ENCODE assay signal across 15 cellular contexts in genomic region chr14:22296722-22297121, GRCh38.
DNase-seq lines count a peak whose midpoint lies in the region; ATAC-seq, FAIRE-seq and TF ChIP-seq lines count a peak whose summit lies in the region.
"Had no signal": no experiment of that assay in that cellular context is flagged by ENCODE, and none has a peak within 500 bp of the region (broad histone marks: within the 10 kb centered on the region; RNA-seq: fewer than 3 reads in every experiment).

No MANE protein-coding gene starts in this region.

- 29 to 33% methylated on average over 3 of the region's 3 CpGs for WGBS in gastroesophageal sphincter (ENCODE audit: low coverage in 1 of 2), 2 donors

- FAIRE-seq in RCC 7860 (lab: Jason Lieb, UNC), result peak; percentile 91

- TF ChIP-seq CTCF in dorsolateral prefrontal cortex (IDR thresholded peaks at IDR 0.05 in 54 of 56, conservative IDR thresholded peaks at IDR 0.05 in 2 of 56; ENCODE audit: low read depth in 1 of 56, partially characterized antibody in 56 of 56) (no peak), gastroesophageal sphincter (IDR thresholded peaks at IDR 0.05) (no peak)

- no peak overlapping the region for H3K27ac Mint-ChIP-seq in activated naive CD8-positive, alpha-beta T cell treated with anti-CD3 and anti-CD28 coated beads for 36 hours
- H3K27ac Mint-ChIP-seq: activated CD4-positive, alpha-beta memory T cell treated with anti-CD3 and anti-CD28 coated beads for 36 hours; CD4-positive, alpha-beta memory T cell had no signal

- no peak overlapping the region for H3K27ac ChIP-seq in dorsolateral prefrontal cortex
- H3K27ac ChIP-seq in gastroesophageal sphincter, result no peak overlapping the region
- H3K27ac ChIP-seq: HL-60, sigmoid colon had no signal

- H3K9me3 Mint-ChIP-seq in activated naive CD8-positive, alpha-beta T cell treated with anti-CD3 and anti-CD28 coated beads for 36 hours, result no peaks in the 10 kb centered on the region
- H3K9me3 Mint-ChIP-seq: activated CD4-positive, alpha-beta memory T cell treated with anti-CD3 and anti-CD28 coated beads for 36 hours; CD4-positive, alpha-beta memory T cell had no signal

- TF ChIP-seq POLR2A in gastroesophageal sphincter (IDR thresholded peaks at IDR 0.05), result no peak

- no peaks in the 10 kb centered on the region for H3K9me3 ChIP-seq in gastroesophageal sphincter
- H3K9me3 ChIP-seq: sigmoid colon had no signal

- DNase-seq in GM03348 (ENCODE audit: low spot score), result peak; percentile 11
- DNase-seq in RCC 7860 (ENCODE audit: low spot score), result peak; percentile 69
- DNase-seq in fibroblast of gingiva (ENCODE audit: low read depth), result peak; percentile 2
- DNase-seq in renal cortical epithelial cell (ENCODE audit: low read depth), result peak; percentile 82
- DNase-seq in activated naive CD8-positive, alpha-beta T cell treated with anti-CD3 and anti-CD28 coated beads for 36 hours, result no peak
- no peak for DNase-seq in dorsolateral prefrontal cortex
- DNase-seq: activated CD4-positive, alpha-beta memory T cell treated with anti-CD3 and anti-CD28 coated beads for 36 hours; CD4-positive, alpha-beta memory T cell; MV-4-11; OCI-M1; sigmoid colon; T-helper 2 cell had no signal

- H3K4me1 ChIP-seq in gastroesophageal sphincter, result no peaks in the 10 kb centered on the region

- ATAC-seq in GM19452 (IDR thresholded peaks at IDR 0.05; ENCODE audit: unreplicated experiment) (no peak), gastroesophageal sphincter (no peak)

- intact Hi-C loops in dorsolateral prefrontal cortex (cut with DNase I), result no loop called here

- H3K36me3 ChIP-seq in gastroesophageal sphincter, result no peaks in the 10 kb centered on the region
- H3K36me3 ChIP-seq: sigmoid colon had no signal

- H3K27me3 Mint-ChIP-seq in activated naive CD8-positive, alpha-beta T cell treated with anti-CD3 and anti-CD28 coated beads for 36 hours, result no peaks in the 10 kb centered on the region
- H3K27me3 Mint-ChIP-seq: activated CD4-positive, alpha-beta memory T cell treated with anti-CD3 and anti-CD28 coated beads for 36 hours; CD4-positive, alpha-beta memory T cell had no signal

- no peaks in the 10 kb centered on the region for H3K4me1 Mint-ChIP-seq in activated naive CD8-positive, alpha-beta T cell treated with anti-CD3 and anti-CD28 coated beads for 36 hours
- H3K4me1 Mint-ChIP-seq: CD4-positive, alpha-beta memory T cell had no signal

- H3K27me3 ChIP-seq in dorsolateral prefrontal cortex, result peaks cover 0 to 10% (median 0%) of the 10 kb centered on the region in 45 donors
- peaks cover 6% of the 10 kb centered on the region for H3K27me3 ChIP-seq in gastroesophageal sphincter
- H3K27me3 ChIP-seq: sigmoid colon had no signal

- H3K36me3 Mint-ChIP-seq in activated naive CD8-positive, alpha-beta T cell treated with anti-CD3 and anti-CD28 coated beads for 36 hours, result no peaks in the 10 kb centered on the region
- H3K36me3 Mint-ChIP-seq: activated CD4-positive, alpha-beta memory T cell treated with anti-CD3 and anti-CD28 coated beads for 36 hours; CD4-positive, alpha-beta memory T cell had no signal

- no peak overlapping the region for H3K4me3 Mint-ChIP-seq in activated naive CD8-positive, alpha-beta T cell treated with anti-CD3 and anti-CD28 coated beads for 36 hours
- H3K4me3 Mint-ChIP-seq: activated CD4-positive, alpha-beta memory T cell treated with anti-CD3 and anti-CD28 coated beads for 36 hours; CD4-positive, alpha-beta memory T cell had no signal

- H3K4me3 ChIP-seq in dorsolateral prefrontal cortex, result no peak overlapping the region
- H3K4me3 ChIP-seq in gastroesophageal sphincter, result no peak overlapping the region
- H3K4me3 ChIP-seq: sigmoid colon had no signal

- TF ChIP-seq EP300 in gastroesophageal sphincter (IDR thresholded peaks at IDR 0.05), result no peak

Comparison
In these comparisons a context has a peak if more than half of its experiments do, and no peak if none do; other contexts are left out.
1. DNase-seq: peak in GM03348 (single experiment), RCC 7860 (single experiment), fibroblast of gingiva (single experiment) and renal cortical epithelial cell (single experiment); none in activated naive CD8-positive, alpha-beta T cell treated with anti-CD3 and anti-CD28 coated beads for 36 hours (single experiment) and dorsolateral prefrontal cortex (0 of 10).